ENCODE assay signal across 8 cellular contexts in genomic region chr15:90873998-90874605, GRCh38. TPM values are rescaled to one million over a fixed set of nuclear protein-coding genes. Genes with fewer than 3 reads are reported as not detected.
DNase-seq lines count a peak whose midpoint lies in the region; ATAC-seq and TF ChIP-seq lines count a peak whose summit lies in the region.

No MANE protein-coding gene starts in this region.

- no peak for DNase-seq in T-helper 1 cell
- no peak for DNase-seq in T-cell
- peak; percentile 85 for DNase-seq in hepatocyte (ENCODE audit: low spot score)
- DNase-seq in stimulated activated naive CD8-positive, alpha-beta T cell treated with anti-CD3 and anti-CD28 coated beads, Interleukin-15, amount 100 ng/mL, for 72 hours, result peak in 1 of 2 donors; percentile 33
- DNase-seq in 8988T, result no peak

- H3K4me1 Mint-ChIP-seq in T-helper 1 cell treated with Interleukin-12 subunit alpha and Interleukin-12 subunit beta and Interleukin-4 antibody, amounts not matched to agents 30 μg/mL and 1 μg/mL, for 36 hours (ENCODE audit: low read depth), result peaks cover 54% of the 10 kb centered on the region
- H3K4me1 Mint-ChIP-seq in T-cell, result peaks cover 31 to 42% (median 41%) of the 10 kb centered on the region in 3 donors
- peaks cover 67% of the 10 kb centered on the region for H3K4me1 Mint-ChIP-seq in stimulated activated naive CD8-positive, alpha-beta T cell treated with anti-CD3 and anti-CD28 coated beads, Interleukin-15, amount 100 ng/mL, for 72 hours

- no peaks in the 10 kb centered on the region for H3K27me3 ChIP-seq in hepatocyte

- no peak overlapping the region for H2AFZ ChIP-seq in hepatocyte

- peaks cover 46% of the 10 kb centered on the region for H3K4me1 ChIP-seq in hepatocyte (ENCODE audit: insufficient read depth)

- H3K4me3 ChIP-seq in hepatocyte, result no peak overlapping the region

- no peaks in the 10 kb centered on the region for H3K36me3 ChIP-seq in hepatocyte (replicated peaks; ENCODE audit: insufficient read depth, low read depth)

- 15% methylated on average over 15 of the region's 15 CpGs for whole genome bisulfite sequencing in hepatocyte (ENCODE audit: low lambda C conversion rate, missing lambda C conversion rate)

- H3K79me2 ChIP-seq in hepatocyte, result peaks cover 49% of the 10 kb centered on the region

- H3K4me2 ChIP-seq in hepatocyte, result peak overlapping the region; percentile 95

- peak overlapping the region; percentile 89 for H3K27ac ChIP-seq in hepatocyte

- CTCF ChIA-PET in T-cell (lab: Charles Lee), result interaction anchor here in 1 of 2 donors (0.5 kb wide), 1 partner anchor 459 kb away, joined by 3 read pairs; no protein-coding TSS in a partner anchor

- POLR2A ChIA-PET in T-cell (lab: Charles Lee), result no interaction called here

- peaks cover 19% of the 10 kb centered on the region for H4K20me1 ChIP-seq in hepatocyte (ENCODE audit: insufficient read depth, poor library complexity, severe bottlenecking)

- H3K9me3 Mint-ChIP-seq in T-helper 1 cell treated with Interleukin-12 subunit alpha and Interleukin-12 subunit beta and Interleukin-4 antibody, amounts not matched to agents 30 μg/mL and 1 μg/mL, for 36 hours, result no peaks in the 10 kb centered on the region
- no peaks in the 10 kb centered on the region for H3K9me3 Mint-ChIP-seq in T-cell
- H3K9me3 Mint-ChIP-seq in stimulated activated naive CD8-positive, alpha-beta T cell treated with anti-CD3 and anti-CD28 coated beads, Interleukin-15, amount 100 ng/mL, for 72 hours, result no peaks in the 10 kb centered on the region

- no peaks in the 10 kb centered on the region for H3K9me2 ChIP-seq in hepatocyte (replicated peaks; ENCODE audit: insufficient read depth)

- no peaks in the 10 kb centered on the region for H3K27me3 Mint-ChIP-seq in T-helper 1 cell treated with Interleukin-12 subunit alpha and Interleukin-12 subunit beta and Interleukin-4 antibody, amounts not matched to agents 30 μg/mL and 1 μg/mL, for 36 hours (ENCODE audit: low read depth)
- H3K27me3 Mint-ChIP-seq in T-cell, result no peaks in the 10 kb centered on the region
- H3K27me3 Mint-ChIP-seq in stimulated activated naive CD8-positive, alpha-beta T cell treated with anti-CD3 and anti-CD28 coated beads, Interleukin-15, amount 100 ng/mL, for 72 hours, result no peaks in the 10 kb centered on the region

- no peaks in the 10 kb centered on the region for H3K9me3 ChIP-seq in hepatocyte (ENCODE audit: low read depth)

- H3K36me3 Mint-ChIP-seq in T-helper 1 cell treated with Interleukin-12 subunit alpha and Interleukin-12 subunit beta and Interleukin-4 antibody, amounts not matched to agents 30 μg/mL and 1 μg/mL, for 36 hours (ENCODE audit: low read depth), result peaks cover 77% of the 10 kb centered on the region
- peaks cover 18% of the 10 kb centered on the region for H3K36me3 Mint-ChIP-seq in T-cell

- H3K4me3 Mint-ChIP-seq in T-helper 1 cell treated with Interleukin-12 subunit alpha and Interleukin-12 subunit beta and Interleukin-4 antibody, amounts not matched to agents 30 μg/mL and 1 μg/mL, for 36 hours, result peak overlapping the region; percentile 91
- peak overlapping the region in 2 of 3 donors; percentile 31 to 88 for H3K4me3 Mint-ChIP-seq in T-cell
- H3K4me3 Mint-ChIP-seq in stimulated activated naive CD8-positive, alpha-beta T cell treated with anti-CD3 and anti-CD28 coated beads, Interleukin-15, amount 100 ng/mL, for 72 hours, result peak overlapping the region; percentile 92

- no peak for TF ChIP-seq CTCF in hepatocyte (IDR thresholded peaks at IDR 0.05; ENCODE audit: poor library complexity)

- ATAC-seq in T-cell (replicated peaks in 1 of 4) (no peak), HG03135 (IDR thresholded peaks at IDR 0.05; ENCODE audit: unreplicated experiment) (no peak), HG03139 (IDR thresholded peaks at IDR 0.05; ENCODE audit: unreplicated experiment) (no peak)
- ATAC-seq in stimulated activated naive CD8-positive, alpha-beta T cell treated with anti-CD3 and anti-CD28 coated beads, Interleukin-15, amount 100 ng/mL, for 72 hours, result no peak

- peak overlapping the region; percentile 90 for H3K27ac Mint-ChIP-seq in T-helper 1 cell treated with Interleukin-12 subunit alpha and Interleukin-12 subunit beta and Interleukin-4 antibody, amounts not matched to agents 30 μg/mL and 1 μg/mL, for 36 hours
- peak overlapping the region in 1 of 2 donors; percentile 79 for H3K27ac Mint-ChIP-seq in T-cell
- peak overlapping the region in 1 of 2 donors; percentile 88 for H3K27ac Mint-ChIP-seq in stimulated activated naive CD8-positive, alpha-beta T cell treated with anti-CD3 and anti-CD28 coated beads, Interleukin-15, amount 100 ng/mL, for 72 hours

RNA-seq across cellular contexts. Expression of gene FURIN, which starts 5.7 kb away (rescaled TPM):
- total RNA-seq in T-cell, result 10 to 100 TPM; 52.8 to 74.0 (median 61.4) TPM
- 62.6 and 67.9 TPM in 2 replicates for total RNA-seq in hepatocyte
- 84.6 and 98.9 TPM in 2 replicates for polyA plus RNA-seq in hepatocyte

RNA-seq across cellular contexts. Expression of gene FES, which starts 10.2 kb away (rescaled TPM):
- total RNA-seq in T-cell (1 to 10 TPM; 3.2 to 5.2 (median 4.3) TPM), hepatocyte (5.7 and 13.5 TPM in 2 replicates)
- polyA plus RNA-seq in hepatocyte, result 7.3 and 11.0 TPM in 2 replicates

RNA-seq across cellular contexts. Expression of gene MAN2A2, which starts 29.0 kb away (rescaled TPM):
- total RNA-seq in T-cell (100 to 1,000 TPM; 119 to 158 (median 142) TPM), hepatocyte (8.3 and 11.2 TPM in 2 replicates)
- polyA plus RNA-seq in hepatocyte, result 32.7 and 44.5 TPM in 2 replicates

RNA-seq across cellular contexts. Expression of gene HDDC3, which starts 58.2 kb away (rescaled TPM):
- total RNA-seq in T-cell (10 to 100 TPM; 14.4 to 28.6 (median 26.2) TPM), hepatocyte (15.4 and 17.5 TPM in 2 replicates)
- 13.0 and 20.0 TPM in 2 replicates for polyA plus RNA-seq in hepatocyte
